Comparison of ENCODE assay signal across 1 cellular context in genomic region chr4:48909697-48910096, GRCh38.
TF ChIP-seq lines count a peak whose summit lies in the region.

No MANE protein-coding gene starts in this region.

TF ChIP-seq in SK-N-SH, 30 proteins besides CTCF, POLR2A, EP300 and RAD21 (continued from another document):
- TF ChIP-seq MAX (IDR thresholded peaks at IDR 0.05; ENCODE audit: low read depth) (peak; percentile 91), GABPA (IDR thresholded peaks at IDR 0.05; ENCODE audit: low read depth) (no peak), MEF2A (IDR thresholded peaks at IDR 0.05; ENCODE audit: borderline replicate concordance, low read depth) (no peak), RXRA (IDR thresholded peaks at IDR 0.05; ENCODE audit: borderline replicate concordance, low read depth) (peak; percentile 75), RFX5 (IDR thresholded peaks at IDR 0.05; ENCODE audit: low read length) (no peak), SIN3A (IDR thresholded peaks at IDR 0.05; ENCODE audit: borderline replicate concordance, low read depth, low read length) (peak; percentile 47; the same call in 1 of the 2 replicates), ZBTB33 (IDR thresholded peaks at IDR 0.05; ENCODE audit: borderline replicate concordance, low read depth) (0 out of 2 replicates have a peak, but pooled peaks have one; percentile 53), MXI1 (IDR thresholded peaks at IDR 0.05; ENCODE audit: low read depth, low read length) (no peak), FOXJ3 (CRISPR knock-in tag; IDR thresholded peaks at IDR 0.05) (no peak), GATA2 (CRISPR knock-in tag; IDR thresholded peaks at IDR 0.05) (no peak), NRF1 (IDR thresholded peaks at IDR 0.05; ENCODE audit: low read depth, low read length) (no peak), YY1 (IDR thresholded peaks at IDR 0.05; ENCODE audit: low read depth) (peak; percentile 28; the same call in 1 of the 2 replicates), ELF1 (IDR thresholded peaks at IDR 0.05) (no peak)
- TF ChIP-seq, protein P1, sequence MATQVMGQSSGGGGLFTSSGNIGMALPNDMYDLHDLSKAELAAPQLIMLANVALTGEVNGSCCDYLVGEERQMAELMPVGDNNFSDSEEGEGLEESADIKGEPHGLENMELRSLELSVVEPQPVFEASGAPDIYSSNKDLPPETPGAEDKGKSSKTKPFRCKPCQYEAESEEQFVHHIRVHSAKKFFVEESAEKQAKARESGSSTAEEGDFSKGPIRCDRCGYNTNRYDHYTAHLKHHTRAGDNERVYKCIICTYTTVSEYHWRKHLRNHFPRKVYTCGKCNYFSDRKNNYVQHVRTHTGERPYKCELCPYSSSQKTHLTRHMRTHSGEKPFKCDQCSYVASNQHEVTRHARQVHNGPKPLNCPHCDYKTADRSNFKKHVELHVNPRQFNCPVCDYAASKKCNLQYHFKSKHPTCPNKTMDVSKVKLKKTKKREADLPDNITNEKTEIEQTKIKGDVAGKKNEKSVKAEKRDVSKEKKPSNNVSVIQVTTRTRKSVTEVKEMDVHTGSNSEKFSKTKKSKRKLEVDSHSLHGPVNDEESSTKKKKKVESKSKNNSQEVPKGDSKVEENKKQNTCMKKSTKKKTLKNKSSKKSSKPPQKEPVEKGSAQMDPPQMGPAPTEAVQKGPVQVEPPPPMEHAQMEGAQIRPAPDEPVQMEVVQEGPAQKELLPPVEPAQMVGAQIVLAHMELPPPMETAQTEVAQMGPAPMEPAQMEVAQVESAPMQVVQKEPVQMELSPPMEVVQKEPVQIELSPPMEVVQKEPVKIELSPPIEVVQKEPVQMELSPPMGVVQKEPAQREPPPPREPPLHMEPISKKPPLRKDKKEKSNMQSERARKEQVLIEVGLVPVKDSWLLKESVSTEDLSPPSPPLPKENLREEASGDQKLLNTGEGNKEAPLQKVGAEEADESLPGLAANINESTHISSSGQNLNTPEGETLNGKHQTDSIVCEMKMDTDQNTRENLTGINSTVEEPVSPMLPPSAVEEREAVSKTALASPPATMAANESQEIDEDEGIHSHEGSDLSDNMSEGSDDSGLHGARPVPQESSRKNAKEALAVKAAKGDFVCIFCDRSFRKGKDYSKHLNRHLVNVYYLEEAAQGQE (IDR thresholded peaks at IDR 0.05; ENCODE audit: low read depth, low read length): peak; percentile 54; the same call in 1 of the 2 replicates
